ENCODE assay signal across 26 cellular contexts in the genomic region with DNA sequence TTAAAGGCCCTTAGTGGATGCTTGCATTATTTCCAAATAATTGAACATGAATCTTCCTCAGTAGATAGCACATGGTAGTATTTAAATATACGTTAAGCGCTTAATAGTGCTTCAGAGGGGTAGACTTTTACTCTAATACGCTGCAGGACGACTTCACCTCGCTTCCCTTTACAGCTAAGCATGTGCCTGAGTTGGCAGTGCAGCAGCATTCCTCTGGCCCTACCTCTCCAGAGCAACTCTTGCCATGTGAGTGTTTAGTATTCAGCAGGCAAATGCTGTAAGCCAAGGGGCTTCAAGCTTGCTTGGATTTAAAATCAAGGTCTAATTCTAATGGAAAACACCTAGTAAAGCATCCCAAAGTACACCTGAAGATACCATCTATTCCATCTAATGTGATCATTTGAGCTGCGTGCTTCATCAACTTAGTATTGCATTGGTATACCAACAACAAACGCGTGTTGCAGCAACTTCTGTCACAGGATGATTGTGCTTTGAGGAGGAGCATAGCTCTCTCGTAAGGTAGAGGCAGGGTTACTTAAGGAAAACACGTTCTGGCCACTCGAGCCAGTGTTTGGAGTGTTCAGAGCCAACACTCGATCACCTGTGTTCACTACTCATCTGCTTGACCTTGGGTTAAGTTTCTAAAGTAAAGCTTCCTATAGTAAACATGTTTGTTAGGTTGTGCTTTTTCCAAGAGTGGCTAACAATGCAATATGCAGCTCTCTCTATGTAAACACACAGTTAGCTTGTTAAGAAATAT.
"Had no signal": no experiment of that assay in that cellular context is flagged by ENCODE, and none has a peak within 500 bp of the region (broad histone marks: within the 10 kb centered on the region; RNA-seq: fewer than 3 reads in every experiment).

No MANE protein-coding gene starts in this region.

- H3K27ac ChIP-seq: breast epithelium, pancreas, psoas muscle, testis, uterus had no signal

- DNase-seq: activated CD4-positive, alpha-beta memory T cell treated with anti-CD3 and anti-CD28 coated beads, Interleukin-2, amount 10 ng/mL, durations not matched to agents 7 days and 5 days; activated CD4-positive, alpha-beta T cell treated with anti-CD3 and anti-CD28 coated beads for 1 hour; activated CD4-positive, alpha-beta T cell treated with anti-CD3 and anti-CD28 coated beads, Interleukin-2, amount 10 ng/mL, durations not matched to agents 7 days and 5 days; activated CD8-positive, alpha-beta memory T cell treated with anti-CD3 and anti-CD28 coated beads, Interleukin-2, amount 10 ng/mL, durations not matched to agents 7 days and 5 days; activated naive CD4-positive, alpha-beta T cell; activated T-cell treated with anti-CD3 and anti-CD28 coated beads, Interleukin-2, amount 50 U/mL, for 48 hours; endodermal cell; foreskin fibroblast; head of caudate nucleus; immature natural killer cell; mammary epithelial cell; naive thymus-derived CD4-positive, alpha-beta T cell; pancreas; psoas muscle; stimulated activated CD4-positive, alpha-beta T cell treated with anti-CD3 and anti-CD28 coated beads, Interleukin-15, amount 100 ng/mL, for 24 hours; stimulated activated CD4-positive, alpha-beta T cell treated with anti-CD3 and anti-CD28 coated beads, Interleukin-2, amount 100 ng/mL, for 24 hours; stimulated activated naive CD4-positive, alpha-beta T cell treated with Interleukin-2 at 50 U/mL for 16 hours; T-helper 2 cell; testis; trophoblast cell; uterus had no signal

- ATAC-seq: activated CD8-positive, alpha-beta memory T cell treated with anti-CD3 and anti-CD28 coated beads, Interleukin-2, amount 10 ng/mL, durations not matched to agents 7 days and 5 days; activated naive CD4-positive, alpha-beta T cell treated with anti-CD3 and anti-CD28 coated beads, Interleukin-2, amount 50 U/mL, for 72 hours; esophagus mucosa; left lobe of liver; naive thymus-derived CD4-positive, alpha-beta T cell; pancreas; psoas muscle; WTC11 had no signal

- H3K9me3 ChIP-seq: breast epithelium, pancreas, psoas muscle, testis, uterus had no signal

- H3K27me3 ChIP-seq: testis, uterus had no signal

- H3K4me3 ChIP-seq: breast epithelium, pancreas, psoas muscle, testis, uterus had no signal

- H3K36me3 ChIP-seq: breast epithelium, pancreas, uterus had no signal

- H3K4me1 ChIP-seq: breast epithelium, pancreas, psoas muscle, testis, uterus had no signal
